31 cellular contexts compared by ENCODE assay signal in genomic region chr4:57378766-57379165, GRCh38.
DNase-seq lines count a peak whose midpoint lies in the region; TF ChIP-seq lines count a peak whose summit lies in the region.
"Had no signal": no experiment of that assay in that cellular context is flagged by ENCODE, and none has a peak within 500 bp of the region (broad histone marks: within the 10 kb centered on the region; RNA-seq: fewer than 3 reads in every experiment).

No MANE protein-coding gene starts in this region.

- H3K9me3 ChIP-seq in PC-9 (ENCODE audit: insufficient read depth, low read depth) (no peaks in the 10 kb centered on the region), SJCRH30 (replicated peaks) (no peaks in the 10 kb centered on the region; the same call in 1 of the 2 replicates)
- H3K9me3 ChIP-seq: colonic mucosa, vagina had no signal

- TF ChIP-seq CTCF in fibroblast of the aortic adventitia (IDR thresholded peaks at IDR 0.05; ENCODE audit: insufficient read depth, low read length) (no peak), PC-9 (conservative IDR thresholded peaks at IDR 0.05) (no peak)

- no peaks in the 10 kb centered on the region for H3K4me1 Mint-ChIP-seq in activated CD4-positive, alpha-beta T cell treated with anti-CD3 and anti-CD28 coated beads, Interleukin-2, amount 10 ng/mL, durations not matched to agents 24 days and 14 days
- H3K4me1 Mint-ChIP-seq: activated CD4-positive, alpha-beta memory T cell treated with anti-CD3 and anti-CD28 coated beads, Interleukin-2, amount 10 ng/mL, durations not matched to agents 7 days and 5 days; activated naive CD4-positive, alpha-beta T cell treated with anti-CD3 and anti-CD28 coated beads, Interleukin-2, amount 10 ng/mL, durations not matched to agents 7 days and 5 days; CD8-positive, alpha-beta memory T cell; naive thymus-derived CD8-positive, alpha-beta T cell had no signal

- H3K36me3 ChIP-seq in PC-9 (ENCODE audit: low read depth): no peaks in the 10 kb centered on the region
- H3K36me3 ChIP-seq in SJCRH30: no peaks in the 10 kb centered on the region
- H3K36me3 ChIP-seq: colonic mucosa, tibial artery, vagina had no signal

- BruUV-seq in PC-9 (replicated peaks; lab: Mats Ljungman, UMichigan): no TSS peak

- H2AFZ ChIP-seq in PC-9: no peak overlapping the region

- H3F3A ChIP-seq in PC-9 (ENCODE audit: insufficient read depth, low read depth): no peaks in the 10 kb centered on the region

- no peak overlapping the region for H3K4me2 ChIP-seq in PC-9

- H3K27me3 ChIP-seq in PC-9 (ENCODE audit: insufficient read depth, low read depth) (no peaks in the 10 kb centered on the region), SJCRH30 (no peaks in the 10 kb centered on the region)
- H3K27me3 ChIP-seq: colonic mucosa, tibial artery, vagina had no signal

- no peaks in the 10 kb centered on the region for H3K27me3 Mint-ChIP-seq in activated CD4-positive, alpha-beta T cell treated with anti-CD3 and anti-CD28 coated beads, Interleukin-2, amount 10 ng/mL, durations not matched to agents 24 days and 14 days
- H3K27me3 Mint-ChIP-seq: activated CD4-positive, alpha-beta memory T cell treated with anti-CD3 and anti-CD28 coated beads, Interleukin-2, amount 10 ng/mL, durations not matched to agents 7 days and 5 days; activated naive CD4-positive, alpha-beta T cell treated with anti-CD3 and anti-CD28 coated beads, Interleukin-2, amount 10 ng/mL, durations not matched to agents 7 days and 5 days; progenitor cell of endocrine pancreas had no signal

- H3K36me3 Mint-ChIP-seq in activated CD4-positive, alpha-beta T cell treated with anti-CD3 and anti-CD28 coated beads, Interleukin-2, amount 10 ng/mL, durations not matched to agents 24 days and 14 days (ENCODE audit: low read depth): no peaks in the 10 kb centered on the region
- H3K36me3 Mint-ChIP-seq: activated naive CD4-positive, alpha-beta T cell treated with anti-CD3 and anti-CD28 coated beads, Interleukin-2, amount 10 ng/mL, durations not matched to agents 7 days and 5 days; CD8-positive, alpha-beta memory T cell; naive thymus-derived CD8-positive, alpha-beta T cell had no signal

- POLR2A ChIA-PET in PC-9 (lab: Charles Lee; ENCODE audit: unreplicated experiment): no interaction called here

- CTCF ChIA-PET in PC-9 (lab: Charles Lee): no interaction called here

- no peaks in the 10 kb centered on the region for H3K79me2 ChIP-seq in PC-9 (ENCODE audit: low read depth)

- H3K9me2 ChIP-seq in PC-9 (ENCODE audit: insufficient read depth): no peaks in the 10 kb centered on the region

- peak; percentile 27 for DNase-seq in AG20443 (ENCODE audit: low spot score)
- peak; percentile 91 for DNase-seq in HT1080 (ENCODE audit: low read depth)
- DNase-seq in astrocyte of the hippocampus (ENCODE audit: low read depth, low spot score): peak; percentile 58
- DNase-seq in fibroblast of the aortic adventitia (ENCODE audit: low read depth): peak; percentile 4
- DNase-seq in activated CD4-positive, alpha-beta T cell treated with anti-CD3 and anti-CD28 coated beads, Interleukin-2, amount 10 ng/mL, durations not matched to agents 24 days and 14 days: no peak
- DNase-seq in NCI-H226: no peak
- DNase-seq in PC-9: no peak
- no peak for DNase-seq in SJCRH30
- DNase-seq: activated CD4-positive, alpha-beta memory T cell treated with anti-CD3 and anti-CD28 coated beads, Interleukin-2, amount 10 ng/mL, durations not matched to agents 7 days and 5 days; activated CD4-positive, alpha-beta T cell treated with anti-CD3 and anti-CD28 coated beads for 1 hour; activated CD8-positive, alpha-beta memory T cell treated with anti-CD3 and anti-CD28 coated beads, Interleukin-2, amount 50 U/mL, for 48 hours; activated naive CD4-positive, alpha-beta T cell treated with anti-CD3 and anti-CD28 coated beads, Interleukin-2, amount 10 ng/mL, durations not matched to agents 7 days and 5 days; amniotic stem cell; CD8-positive, alpha-beta memory T cell; colonic mucosa; effector CD8-positive, alpha-beta T cell; H9; head of caudate nucleus; islet precursor cell; naive thymus-derived CD8-positive, alpha-beta T cell; NCI-H1092; NCI-H1694 treated with DMSO at 0.1 percent for 48 hours; NCI-H510A treated with DMSO at 0.1 percent for 48 hours; nucleus accumbens; stimulated activated CD4-positive, alpha-beta T cell treated with anti-CD3 and anti-CD28 coated beads, Interleukin-12 subunit alpha, Interleukin-12 subunit beta, amount 100 ng/mL, for 4 hours; stimulated activated CD4-positive, alpha-beta T cell treated with anti-CD3 and anti-CD28 coated beads, Interleukin-2, amount 100 ng/mL, for 48 hours; tibial artery had no signal

- H3K27ac Mint-ChIP-seq in activated CD4-positive, alpha-beta T cell treated with anti-CD3 and anti-CD28 coated beads, Interleukin-2, amount 10 ng/mL, durations not matched to agents 24 days and 14 days: no peak overlapping the region
- H3K27ac Mint-ChIP-seq: activated CD4-positive, alpha-beta memory T cell treated with anti-CD3 and anti-CD28 coated beads, Interleukin-2, amount 10 ng/mL, durations not matched to agents 7 days and 5 days; activated naive CD4-positive, alpha-beta T cell treated with anti-CD3 and anti-CD28 coated beads, Interleukin-2, amount 10 ng/mL, durations not matched to agents 7 days and 5 days; CD8-positive, alpha-beta memory T cell; H9; naive thymus-derived CD8-positive, alpha-beta T cell; progenitor cell of endocrine pancreas; T-helper 2 cell treated with Interferon-gamma antibody and Interleukin-4, amounts not matched to agents 5 μg/mL and 100 μg/mL, for 36 hours had no signal

- intact Hi-C loops in activated CD4-positive, alpha-beta T cell treated with anti-CD3 and anti-CD28 coated beads, Interleukin-2, amount 10 ng/mL, durations not matched to agents 24 days and 14 days (cut with micrococcal nuclease): no loop called here
- intact Hi-C loops in PC-9 (cut with micrococcal nuclease; ENCODE audit: unreplicated experiment): no loop called here

- H3K27ac ChIP-seq in PC-9 (no peak overlapping the region), SJCRH30 (no peak overlapping the region)
- H3K27ac ChIP-seq: colonic mucosa, epithelial cell of prostate, tibial artery, vagina had no signal

- H3K4me3 Mint-ChIP-seq in activated CD4-positive, alpha-beta T cell treated with anti-CD3 and anti-CD28 coated beads, Interleukin-2, amount 10 ng/mL, durations not matched to agents 24 days and 14 days: no peak overlapping the region
- H3K4me3 Mint-ChIP-seq: activated CD4-positive, alpha-beta memory T cell treated with anti-CD3 and anti-CD28 coated beads, Interleukin-2, amount 10 ng/mL, durations not matched to agents 7 days and 5 days; activated naive CD4-positive, alpha-beta T cell treated with anti-CD3 and anti-CD28 coated beads, Interleukin-2, amount 10 ng/mL, durations not matched to agents 7 days and 5 days; CD8-positive, alpha-beta memory T cell; H9; naive thymus-derived CD8-positive, alpha-beta T cell; T-helper 2 cell treated with Interferon-gamma antibody and Interleukin-4, amounts not matched to agents 5 μg/mL and 100 μg/mL, for 36 hours had no signal

- no peak overlapping the region for H3K4me3 ChIP-seq in fibroblast of the aortic adventitia (ENCODE audit: low read depth, low read length)
- H3K4me3 ChIP-seq in PC-9: no peak overlapping the region
- no peak overlapping the region for H3K4me3 ChIP-seq in SJCRH30
- H3K4me3 ChIP-seq: colonic mucosa, tibial artery, vagina had no signal

- H3K9me3 Mint-ChIP-seq in activated CD4-positive, alpha-beta T cell treated with anti-CD3 and anti-CD28 coated beads, Interleukin-2, amount 10 ng/mL, durations not matched to agents 24 days and 14 days: no peaks in the 10 kb centered on the region
- H3K9me3 Mint-ChIP-seq: activated CD4-positive, alpha-beta memory T cell treated with anti-CD3 and anti-CD28 coated beads, Interleukin-2, amount 10 ng/mL, durations not matched to agents 7 days and 5 days; activated naive CD4-positive, alpha-beta T cell treated with anti-CD3 and anti-CD28 coated beads, Interleukin-2, amount 10 ng/mL, durations not matched to agents 7 days and 5 days; T-helper 2 cell treated with Interferon-gamma antibody and Interleukin-4, amounts not matched to agents 5 μg/mL and 100 μg/mL, for 36 hours had no signal

- H4K20me1 ChIP-seq in PC-9 (ENCODE audit: insufficient read depth): no peaks in the 10 kb centered on the region

- H3K4me1 ChIP-seq in PC-9 (replicated peaks; ENCODE audit: insufficient read depth) (no peaks in the 10 kb centered on the region), SJCRH30 (no peaks in the 10 kb centered on the region)
- H3K4me1 ChIP-seq: colonic mucosa, tibial artery, vagina had no signal

Comparison
In these comparisons a context has a peak if more than half of its experiments do, and no peak if none do; other contexts are left out.
1. DNase-seq: peak in AG20443 (single experiment), HT1080 (single experiment), astrocyte of the hippocampus (single experiment) and fibroblast of the aortic adventitia (single experiment); none in activated CD4-positive, alpha-beta T cell treated with anti-CD3 and anti-CD28 coated beads, Interleukin-2, amount 10 ng/mL, durations not matched to agents 24 days and 14 days (single experiment), NCI-H226 (single experiment), PC-9 (0 of 2) and SJCRH30 (0 of 2).